9 cellular contexts compared by ENCODE assay signal in the genomic region with DNA sequence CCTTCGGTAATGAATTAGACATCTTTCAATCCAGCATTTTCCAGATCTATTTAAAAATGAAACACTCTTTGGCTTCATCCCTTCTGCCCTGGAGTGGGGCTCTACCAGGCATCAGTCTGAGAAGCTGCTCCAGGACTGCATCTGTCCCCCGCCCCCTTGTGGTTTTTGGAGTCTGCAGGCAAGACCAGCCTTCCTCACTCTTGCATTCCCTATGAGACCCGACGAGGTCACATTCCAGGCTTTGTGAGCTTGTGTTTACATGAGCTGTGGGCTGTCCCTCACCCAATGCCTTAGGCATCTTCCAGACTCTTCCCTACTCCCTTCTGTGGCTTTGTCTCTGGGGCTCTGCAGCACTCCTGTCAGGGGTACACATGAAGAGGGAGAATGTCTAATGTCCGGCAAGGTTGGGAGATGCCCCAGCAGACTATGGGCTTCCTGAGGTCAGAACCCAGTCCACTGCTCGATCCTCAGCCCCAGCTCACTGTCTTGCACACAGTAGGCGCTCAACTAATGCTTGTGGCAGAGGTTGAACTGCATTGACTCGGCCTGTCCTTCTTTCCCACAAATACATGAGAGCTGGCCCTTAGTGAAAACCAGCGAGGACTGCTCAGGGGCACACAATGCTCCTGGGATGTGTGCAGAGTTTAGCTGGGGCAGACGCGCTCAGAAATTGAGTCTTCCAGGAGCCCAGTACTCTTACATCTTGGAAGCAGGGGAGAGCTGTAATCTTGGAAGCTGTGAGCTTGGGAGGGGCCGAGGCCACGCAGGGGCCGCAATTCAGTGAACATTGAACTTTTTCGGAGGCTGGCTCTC. TPM values are rescaled to one million over a fixed set of nuclear protein-coding genes. Genes with fewer than 3 reads are reported as not detected.
DNase-seq lines count a peak whose midpoint lies in the region; ATAC-seq and TF ChIP-seq lines count a peak whose summit lies in the region.
"Had no signal": no experiment of that assay in that cellular context is flagged by ENCODE, and none has a peak within 500 bp of the region (broad histone marks: within the 10 kb centered on the region; RNA-seq: fewer than 3 reads in every experiment).

No MANE protein-coding gene starts in this region.

- CTCF ChIA-PET in activated naive CD4-positive, alpha-beta T cell treated with anti-CD3 and anti-CD28 coated beads for 36 hours (lab: Charles Lee): interaction anchor here (0.6 to 3.7 kb wide), 20 partner anchors 9 to 726 kb away, joined by 3 to 31 read pairs (median 4); no protein-coding TSS in a partner anchor

- no peaks in the 10 kb centered on the region for H3K9me3 Mint-ChIP-seq in activated naive CD4-positive, alpha-beta T cell treated with anti-CD3 and anti-CD28 coated beads for 36 hours
- H3K9me3 Mint-ChIP-seq: stimulated activated naive CD8-positive, alpha-beta T cell treated with anti-CD3 and anti-CD28 coated beads, Interleukin-15, Interleukin-2, amounts not matched to agents 100 ng/mL and 50 ng/mL, for 24 hours had no signal

- no peak for TF ChIP-seq POLR2A in tibial nerve (IDR thresholded peaks at IDR 0.05)

- TF ChIP-seq CTCF in fibroblast of lung (conservative IDR thresholded peaks at IDR 0.05 in 1 of 2, IDR thresholded peaks at IDR 0.05 in 1 of 2; ENCODE audit: low read depth in 1 of 2, low read length in 2 of 2) (peak in 1 of 2 donors; percentile 21), tibial nerve (IDR thresholded peaks at IDR 0.05) (no peak)

- no peak overlapping the region for H3K9ac ChIP-seq in GM23248
- H3K9ac ChIP-seq in fibroblast of lung (ENCODE audit: insufficient read depth, low read length): no peak overlapping the region

- H3K4me1 Mint-ChIP-seq in activated naive CD4-positive, alpha-beta T cell treated with anti-CD3 and anti-CD28 coated beads for 36 hours (ENCODE audit: low read depth): no peaks in the 10 kb centered on the region

- H3K4me2 ChIP-seq in GM23248 (ENCODE audit: unreplicated experiment) (no peak overlapping the region), fibroblast of lung (ENCODE audit: extremely low read depth, insufficient read depth, low read length) (no peak overlapping the region)

- no peak overlapping the region for H3K4me3 Mint-ChIP-seq in activated naive CD4-positive, alpha-beta T cell treated with anti-CD3 and anti-CD28 coated beads for 36 hours
- H3K4me3 Mint-ChIP-seq: stimulated activated naive CD8-positive, alpha-beta T cell treated with anti-CD3 and anti-CD28 coated beads, Interleukin-15, Interleukin-2, amounts not matched to agents 100 ng/mL and 50 ng/mL, for 24 hours had no signal

- ATAC-seq in GM21619 (IDR thresholded peaks at IDR 0.05; ENCODE audit: unreplicated experiment): no peak

- H3K27ac Mint-ChIP-seq in activated naive CD4-positive, alpha-beta T cell treated with anti-CD3 and anti-CD28 coated beads for 36 hours: no peak overlapping the region
- H3K27ac Mint-ChIP-seq: stimulated activated naive CD8-positive, alpha-beta T cell treated with anti-CD3 and anti-CD28 coated beads, Interleukin-15, Interleukin-2, amounts not matched to agents 100 ng/mL and 50 ng/mL, for 24 hours had no signal

- H3K27me3 ChIP-seq in GM23248 (replicated peaks; ENCODE audit: insufficient read depth): peaks cover 8% of the 10 kb centered on the region; the same call in 1 of the 2 replicates
- no peaks in the 10 kb centered on the region for H3K27me3 ChIP-seq in fibroblast of lung (ENCODE audit: control insufficient read depth, insufficient read depth, low read length)
- no peaks in the 10 kb centered on the region for H3K27me3 ChIP-seq in tibial nerve

- H3K4me3 ChIP-seq in GM23248 (no peak overlapping the region), fibroblast of lung (replicated peaks in 1 of 4; ENCODE audit: control extremely low read depth in 1 of 4, insufficient read depth in 1 of 4, low read depth in 3 of 4, low read length in 4 of 4) (no peak overlapping the region), tibial nerve (no peak overlapping the region)

- no peaks in the 10 kb centered on the region for H3F3A ChIP-seq in GM23248 (ENCODE audit: insufficient read depth)

- no peaks in the 10 kb centered on the region for H3K9me2 ChIP-seq in GM23248 (ENCODE audit: insufficient read depth)

- peaks cover 5% of the 10 kb centered on the region for H3K27me3 Mint-ChIP-seq in activated naive CD4-positive, alpha-beta T cell treated with anti-CD3 and anti-CD28 coated beads for 36 hours (ENCODE audit: low read depth)

- DNase-seq in GM23248 (peak; percentile 27), NCI-H69 (lab: John Stamatoyannopoulos, UW) (peak; percentile 70), fibroblast of lung (ENCODE audit: low read depth in 2 of 2) (peak; percentile 43 to 70), retina (peak; percentile 49), tibial nerve (ENCODE audit: low spot score in 2 of 2) (no peak)
- no peak for DNase-seq in activated naive CD4-positive, alpha-beta T cell treated with anti-CD3 and anti-CD28 coated beads for 36 hours
- DNase-seq: NCI-H446 treated with DMSO at 0.1 percent for 48 hours had no signal

- H4K20me1 ChIP-seq in GM23248 (ENCODE audit: insufficient read depth) (no peaks in the 10 kb centered on the region), fibroblast of lung (ENCODE audit: control insufficient read depth, extremely low read depth, insufficient read depth, low read length) (no peaks in the 10 kb centered on the region)

- intact Hi-C loops in activated naive CD4-positive, alpha-beta T cell treated with anti-CD3 and anti-CD28 coated beads for 36 hours (cut with micrococcal nuclease): no loop called here

- no peak overlapping the region for H2AFZ ChIP-seq in GM23248
- H2AFZ ChIP-seq in fibroblast of lung (ENCODE audit: low read length): no peak overlapping the region

- TF ChIP-seq EP300 in tibial nerve (IDR thresholded peaks at IDR 0.05): no peak

- no peaks in the 10 kb centered on the region for H3K36me3 Mint-ChIP-seq in activated naive CD4-positive, alpha-beta T cell treated with anti-CD3 and anti-CD28 coated beads for 36 hours (ENCODE audit: low read depth)

- no peaks in the 10 kb centered on the region for H3K79me2 ChIP-seq in GM23248 (ENCODE audit: insufficient read depth)
- no peaks in the 10 kb centered on the region for H3K79me2 ChIP-seq in fibroblast of lung (ENCODE audit: control insufficient read depth, insufficient read depth, low read length)

- H3K4me1 ChIP-seq in GM23248 (ENCODE audit: insufficient read depth) (no peaks in the 10 kb centered on the region), fibroblast of lung (ENCODE audit: control insufficient read depth, extremely low read depth, insufficient read depth, low read length) (no peaks in the 10 kb centered on the region), tibial nerve (peaks cover 0 to 15% (median 0%) of the 10 kb centered on the region in 4 donors)

- in situ Hi-C loops in GM23248 (cut with MboI): loop anchor here (10.0 kb wide), 1 partner anchor 1272 kb away; no protein-coding TSS in a partner anchor

- H3K27ac ChIP-seq in GM23248 (no peak overlapping the region), fibroblast of lung (ENCODE audit: insufficient read depth, low read length) (no peak overlapping the region), tibial nerve (no peak overlapping the region)

- H3K9me3 ChIP-seq in GM23248 (ENCODE audit: low read depth) (no peaks in the 10 kb centered on the region), fibroblast of lung (ENCODE audit: control insufficient read depth, insufficient read depth, low read depth, low read length) (no peaks in the 10 kb centered on the region), tibial nerve (no peaks in the 10 kb centered on the region)

- H3K36me3 ChIP-seq in GM23248 (ENCODE audit: low read depth) (no peaks in the 10 kb centered on the region), fibroblast of lung (ENCODE audit: control insufficient read depth, insufficient read depth, low read length) (no peaks in the 10 kb centered on the region), tibial nerve (no peaks in the 10 kb centered on the region)

- WGBS in GM23248 (ENCODE audit: low coverage in 1 of 2, low lambda C conversion rate in 2 of 2, missing lambda C conversion rate in 2 of 2), 2 experiments: 27 to 28% methylated on average over 15 of the region's 15 CpGs
- 55 to 58% methylated on average over 14 to 15 of the region's 15 CpGs for WGBS in tibial nerve, 2 donors

RNA-seq across cellular contexts. Expression of a gene that starts 11.6 kb away (rescaled TPM):
- 0.54 TPM in 1 of 2 replicates, not detected in the other for total RNA-seq in GM23248 (2014; rRNA removed; shearing (Covaris generic))
- polyA plus RNA-seq in GM23248 (2016; fragmentation: Nextera tagmentation; extraction: Ambion mirVana) (1.0 and 1.2 TPM in 2 replicates), fibroblast of lung (0.23 TPM in 1 of 2 replicates, not detected in the other)
- total RNA-seq in fibroblast of lung (2.3 and 3.5 TPM in 2 replicates), tibial nerve (10 to 100 TPM in 3 of 4 donors, 1 to 10 TPM in 1; 5.7 to 45.8 (median 26.8) TPM)
- polyA plus RNA-seq in fibroblast of lung (2012): 0.41 and 0.91 TPM in 2 replicates
- polyA minus RNA-seq in fibroblast of lung (ENCODE audit: low replicate concordance): not detected in 2 replicates
- total RNA-seq in activated naive CD4-positive, alpha-beta T cell treated with anti-CD3 and anti-CD28 coated beads for 36 hours: 1 to 10 TPM in 1 of 2 experiments, under 1 TPM in 1; 0.72 to 1.2 TPM

Comparison
In these comparisons a context has a peak if more than half of its experiments do, and no peak if none do; other contexts are left out.
1. DNase-seq: peak in GM23248 (single experiment), NCI-H69 (single experiment), fibroblast of lung (2 of 2) and retina (single experiment); none in activated naive CD4-positive, alpha-beta T cell treated with anti-CD3 and anti-CD28 coated beads for 36 hours (single experiment) and tibial nerve (0 of 2).